22 cellular contexts compared by ENCODE assay signal in the genomic region with DNA sequence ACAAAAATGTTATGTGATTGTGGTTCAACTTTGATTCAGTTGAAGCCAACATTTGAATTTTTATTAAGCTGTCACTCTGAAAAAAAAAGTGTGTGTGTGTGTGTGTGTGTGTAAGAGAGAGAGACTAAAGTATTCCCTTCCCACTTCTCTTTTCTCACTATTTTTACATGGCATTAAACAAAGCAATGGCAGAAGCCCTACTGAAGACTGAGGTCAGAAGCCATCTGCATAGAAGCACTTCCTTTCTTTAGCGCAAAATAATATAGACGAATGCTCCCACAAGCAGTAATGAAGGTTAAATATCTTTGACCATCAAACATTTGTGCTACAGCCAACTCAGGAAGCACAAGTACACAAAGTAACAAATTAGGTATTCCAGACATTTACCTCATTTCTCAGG.
"Had no signal": no experiment of that assay in that cellular context is flagged by ENCODE, and none has a peak within 500 bp of the region (broad histone marks: within the 10 kb centered on the region; RNA-seq: fewer than 3 reads in every experiment).

No MANE protein-coding gene starts in this region.

- DNase-seq: activated CD4-positive, alpha-beta memory T cell treated with anti-CD3 and anti-CD28 coated beads, Interleukin-2, amount 10 ng/mL, durations not matched to agents 7 days and 5 days; activated CD4-positive, alpha-beta T cell treated with anti-CD3 and anti-CD28 coated beads for 48 hours; activated CD4-positive, CD25-positive, alpha-beta regulatory T cell; activated CD8-positive, alpha-beta memory T cell treated with anti-CD3 and anti-CD28 coated beads, Interleukin-2, amount 10 ng/mL, durations not matched to agents 7 days and 5 days; activated naive CD8-positive, alpha-beta T cell treated with anti-CD3 and anti-CD28 coated beads for 36 hours; amygdala; effector memory CD4-positive, alpha-beta T cell; heart left ventricle; left ventricle myocardium inferior; mammary epithelial cell; stimulated activated CD4-positive, alpha-beta T cell treated with anti-CD3 and anti-CD28 coated beads, Interleukin-12 subunit alpha, Interleukin-12 subunit beta, amount 100 ng/mL, for 4 hours; stimulated activated CD4-positive, alpha-beta T cell treated with anti-CD3 and anti-CD28 coated beads, Interleukin-1b, Interleukin-23, amount 100 ng/mL, for 48 hours; stimulated activated naive CD8-positive, alpha-beta T cell treated with anti-CD3 and anti-CD28 coated beads, Interleukin-15, amount 100 ng/mL, for 72 hours; transverse colon had no signal

- H3K36me3 Mint-ChIP-seq: activated CD8-positive, alpha-beta memory T cell treated with anti-CD3 and anti-CD28 coated beads, Interleukin-2, amount 10 ng/mL, durations not matched to agents 7 days and 5 days had no signal

- H3K9me3 ChIP-seq: esophagus muscularis mucosa, transverse colon, vagina had no signal

- H3K27me3 ChIP-seq: cardiac muscle cell, esophagus muscularis mucosa, gastroesophageal sphincter, heart left ventricle, suprapubic skin, transverse colon, vagina had no signal

- H3K36me3 ChIP-seq: cardiac muscle cell, esophagus muscularis mucosa, gastroesophageal sphincter, heart left ventricle, left ventricle myocardium inferior, suprapubic skin, transverse colon, vagina had no signal

- H3K4me3 Mint-ChIP-seq: activated CD4-positive, alpha-beta memory T cell treated with anti-CD3 and anti-CD28 coated beads, Interleukin-2, amount 10 ng/mL, durations not matched to agents 7 days and 5 days; activated CD8-positive, alpha-beta memory T cell treated with anti-CD3 and anti-CD28 coated beads, Interleukin-2, amount 10 ng/mL, durations not matched to agents 7 days and 5 days; dendritic cell treated with granulocyte-macrophage colony-stimulating factor and Interleukin-4, amounts not matched to agents 40 ng/mL and 50 ng/mL, for 4 days; neural crest cell; stimulated activated naive CD8-positive, alpha-beta T cell treated with anti-CD3 and anti-CD28 coated beads, Interleukin-15, amount 100 ng/mL, for 72 hours had no signal

- H3K4me3 ChIP-seq: cardiac muscle cell, esophagus muscularis mucosa, gastroesophageal sphincter, heart left ventricle, left ventricle myocardium inferior, suprapubic skin, transverse colon, vagina had no signal

- H3K27ac ChIP-seq: cardiac muscle cell, esophagus muscularis mucosa, gastroesophageal sphincter, heart left ventricle, left ventricle myocardium inferior, suprapubic skin, transverse colon, vagina had no signal

- H3K4me1 ChIP-seq: esophagus muscularis mucosa, gastroesophageal sphincter, heart left ventricle, left ventricle myocardium inferior, suprapubic skin, transverse colon, vagina had no signal

- H3K27me3 Mint-ChIP-seq: activated CD4-positive, alpha-beta memory T cell treated with anti-CD3 and anti-CD28 coated beads, Interleukin-2, amount 10 ng/mL, durations not matched to agents 7 days and 5 days; activated CD8-positive, alpha-beta memory T cell treated with anti-CD3 and anti-CD28 coated beads, Interleukin-2, amount 10 ng/mL, durations not matched to agents 7 days and 5 days; activated naive CD8-positive, alpha-beta T cell treated with anti-CD3 and anti-CD28 coated beads for 36 hours; dendritic cell treated with granulocyte-macrophage colony-stimulating factor and Interleukin-4, amounts not matched to agents 40 ng/mL and 50 ng/mL, for 4 days; progenitor cell of endocrine pancreas; stimulated activated naive CD8-positive, alpha-beta T cell treated with anti-CD3 and anti-CD28 coated beads, Interleukin-15, amount 100 ng/mL, for 72 hours had no signal

- H3K27ac Mint-ChIP-seq: activated CD4-positive, alpha-beta memory T cell treated with anti-CD3 and anti-CD28 coated beads, Interleukin-2, amount 10 ng/mL, durations not matched to agents 7 days and 5 days; activated CD8-positive, alpha-beta memory T cell treated with anti-CD3 and anti-CD28 coated beads, Interleukin-2, amount 10 ng/mL, durations not matched to agents 7 days and 5 days; activated naive CD8-positive, alpha-beta T cell treated with anti-CD3 and anti-CD28 coated beads for 36 hours; dendritic cell treated with granulocyte-macrophage colony-stimulating factor and Interleukin-4, amounts not matched to agents 40 ng/mL and 50 ng/mL, for 4 days; progenitor cell of endocrine pancreas; stimulated activated naive CD8-positive, alpha-beta T cell treated with anti-CD3 and anti-CD28 coated beads, Interleukin-15, amount 100 ng/mL, for 72 hours had no signal

- ATAC-seq: activated CD8-positive, alpha-beta memory T cell treated with anti-CD3 and anti-CD28 coated beads, Interleukin-2, amount 10 ng/mL, durations not matched to agents 7 days and 5 days; gastroesophageal sphincter; heart left ventricle; stimulated activated naive CD8-positive, alpha-beta T cell treated with anti-CD3 and anti-CD28 coated beads, Interleukin-15, amount 100 ng/mL, for 72 hours had no signal

- H3K4me1 Mint-ChIP-seq: activated CD4-positive, alpha-beta memory T cell treated with anti-CD3 and anti-CD28 coated beads, Interleukin-2, amount 10 ng/mL, durations not matched to agents 7 days and 5 days; activated CD8-positive, alpha-beta memory T cell treated with anti-CD3 and anti-CD28 coated beads, Interleukin-2, amount 10 ng/mL, durations not matched to agents 7 days and 5 days; activated naive CD8-positive, alpha-beta T cell treated with anti-CD3 and anti-CD28 coated beads for 36 hours; stimulated activated naive CD8-positive, alpha-beta T cell treated with anti-CD3 and anti-CD28 coated beads, Interleukin-15, amount 100 ng/mL, for 72 hours had no signal
